Comparison of ENCODE assay signal across 14 cellular contexts in genomic region chr17:48595107-48595999, GRCh38. TPM values are rescaled to one million over a fixed set of nuclear protein-coding genes. Genes with fewer than 3 reads are reported as not detected.
A peak's percentile ranks its signal among the peaks of the same experiment; 100 is the strongest.
DNase-seq lines count a peak whose midpoint lies in the region; ATAC-seq, FAIRE-seq and TF ChIP-seq lines count a peak whose summit lies in the region.
"Had no signal": no experiment of that assay in that cellular context is flagged by ENCODE, and none has a peak within 500 bp of the region (broad histone marks: within the 10 kb centered on the region; RNA-seq: fewer than 3 reads in every experiment).

No MANE protein-coding gene starts in this region.

- ATAC-seq in GM23338 = no peak
- no peak for ATAC-seq in T-cell (replicated peaks in 1 of 4)
- no peak for ATAC-seq in GM21619 (IDR thresholded peaks at IDR 0.05; ENCODE audit: unreplicated experiment)
- no peak for ATAC-seq in HG02571 (IDR thresholded peaks at IDR 0.05; ENCODE audit: unreplicated experiment)
- ATAC-seq in HG02938 (IDR thresholded peaks at IDR 0.05; ENCODE audit: unreplicated experiment) = no peak
- ATAC-seq: stimulated activated memory B cell treated with anti-CD40 and anti-IgM and Interleukin-4, amounts not matched to agents 10 μg/mL and 1 μg/mL and 100 μg/mL, for 72 hours had no signal

- no peak overlapping the region for H2AFZ ChIP-seq in GM23338

- H3K9me3 ChIP-seq in kidney (ENCODE audit: control insufficient read depth in 1 of 2, low read length in 2 of 2) = no peaks in the 10 kb centered on the region
- H3K9me3 ChIP-seq: SJSA1 had no signal

- no peaks in the 10 kb centered on the region for H3K9me2 ChIP-seq in GM23338 (ENCODE audit: insufficient read depth)

- 0 out of 2 replicates have a peak overlapping the region, but pooled peaks have one; percentile 41 for H3K4me3 ChIP-seq in GM23338
- peak overlapping the region; percentile 40 to 69 for H3K4me3 ChIP-seq in kidney (ENCODE audit: low read length in 2 of 2)
- H3K4me3 ChIP-seq in skeletal muscle cell (ENCODE audit: low read depth, low read length) = peak overlapping the region; percentile 51
- H3K4me3 ChIP-seq: SJSA1 had no signal

- intact Hi-C loops in kidney (cut with DNase I) = loop anchor here (10.0 kb wide), 1 partner anchor 261 kb away; no protein-coding TSS in a partner anchor

- H3K27ac Mint-ChIP-seq in GM23338 (no peak overlapping the region), T-cell (peak overlapping the region in 1 of 2 donors; percentile 71)
- H3K27ac Mint-ChIP-seq: stimulated activated memory B cell treated with anti-CD40 and anti-IgM and Interleukin-4, amounts not matched to agents 10 μg/mL and 1 μg/mL and 100 μg/mL, for 72 hours had no signal

- H3K27me3 Mint-ChIP-seq in GM23338 (ENCODE audit: insufficient read depth, low read depth, poor library complexity) = peaks cover 100% of the 10 kb centered on the region
- peaks cover 89 to 91% of the 10 kb centered on the region in 2 donors for H3K27me3 Mint-ChIP-seq in T-cell

- H3K36me3 Mint-ChIP-seq in GM23338 (ENCODE audit: low read depth) (peaks cover 3% of the 10 kb centered on the region; the same call in 1 of the 3 replicates), T-cell (no peaks in the 10 kb centered on the region)
- H3K36me3 Mint-ChIP-seq: stimulated activated memory B cell treated with anti-CD40 and anti-IgM and Interleukin-4, amounts not matched to agents 10 μg/mL and 1 μg/mL and 100 μg/mL, for 72 hours had no signal

- H3K27ac ChIP-seq in GM23338 (ENCODE audit: low read depth) = no peak overlapping the region
- peak overlapping the region; percentile 90 to 91 for H3K27ac ChIP-seq in kidney (ENCODE audit: low read depth in 2 of 2, low read length in 2 of 2)
- H3K27ac ChIP-seq: SJSA1 had no signal

- POLR2A ChIA-PET in T-cell (lab: Charles Lee) = no interaction called here

- H3K36me3 ChIP-seq in GM23338 (ENCODE audit: insufficient read depth) (no peaks in the 10 kb centered on the region), kidney (ENCODE audit: control insufficient read depth in 1 of 2, insufficient read depth in 2 of 2, low read length in 2 of 2) (peaks cover 0 to 12% of the 10 kb centered on the region in 2 donors)

- no peak for TF ChIP-seq CTCF in GM23338 (conservative IDR thresholded peaks at IDR 0.05; ENCODE audit: low read depth in 2 of 2)
- TF ChIP-seq CTCF in kidney (IDR thresholded peaks at IDR 0.05; ENCODE audit: borderline replicate concordance, extremely low read depth, insufficient read depth) = no peak

- H3K4me1 Mint-ChIP-seq in GM23338 (peaks cover 35% of the 10 kb centered on the region), T-cell (peaks cover 43 to 53% (median 48%) of the 10 kb centered on the region in 3 donors)

- DNase-seq in GM23338 (ENCODE audit: low spot score) (no peak), T-cell (no peak), kidney (peak; percentile 57), skeletal muscle cell (ENCODE audit: low read depth) (no peak), NCI-H1694 (lab: John Stamatoyannopoulos, UW) (no peak)
- DNase-seq: COR-L47; NCI-H1105; NK-92 treated with Interleukin-12 subunit alpha and Interleukin-12 subunit beta, amount 100 ng/mL, for 24 hours had no signal

- H3K4me1 ChIP-seq in GM23338 (ENCODE audit: insufficient read depth) (peaks cover 49% of the 10 kb centered on the region), kidney (ENCODE audit: control insufficient read depth in 1 of 2, insufficient read depth in 1 of 2, low read depth in 1 of 2, low read length in 2 of 2) (peaks cover 12% of the 10 kb centered on the region in 2 donors)

- peaks cover 100% of the 10 kb centered on the region for H3K27me3 ChIP-seq in GM23338 (ENCODE audit: insufficient read depth)

- peak overlapping the region; percentile 73; the same call in 1 of the 2 replicates for H3K4me2 ChIP-seq in GM23338

- peaks cover 55% of the 10 kb centered on the region for H3F3A ChIP-seq in GM23338 (replicated peaks; ENCODE audit: low read depth)

- H3K9me3 Mint-ChIP-seq in GM23338 = no peaks in the 10 kb centered on the region; the same call in 2 of the 3 replicates
- no peaks in the 10 kb centered on the region for H3K9me3 Mint-ChIP-seq in T-cell
- H3K9me3 Mint-ChIP-seq: stimulated activated memory B cell treated with anti-CD40 and anti-IgM and Interleukin-4, amounts not matched to agents 10 μg/mL and 1 μg/mL and 100 μg/mL, for 72 hours had no signal

- H3K4me3 Mint-ChIP-seq in GM23338 (peak overlapping the region; percentile 36; the same call in 1 of the 3 replicates), T-cell (peak overlapping the region in 2 of 3 donors; percentile 17 to 38)

- H3K79me2 ChIP-seq in GM23338 (replicated peaks; ENCODE audit: insufficient read depth) = no peaks in the 10 kb centered on the region

- H4K20me1 ChIP-seq in GM23338 (replicated peaks; ENCODE audit: insufficient read depth) = peaks cover 48% of the 10 kb centered on the region

- CTCF ChIA-PET in T-cell (lab: Charles Lee) = interaction anchor here (0.6 to 3.1 kb wide), 6 partner anchors 34 to 287 kb away, joined by 3 to 63 read pairs (median 4); no protein-coding TSS in a partner anchor

- H3K9ac ChIP-seq in kidney (ENCODE audit: low read length in 2 of 2) = peak overlapping the region; percentile 55 to 72

- no peak for FAIRE-seq in kidney (lab: Jason Lieb, UNC)

TF ChIP-seq in GM23338, 12 proteins besides CTCF, POLR2A, EP300 and RAD21:
- TF ChIP-seq EZH2phosphoT487 (IDR thresholded peaks at IDR 0.05; ENCODE audit: unreplicated experiment) (peak; percentile 13), EZH2 (IDR thresholded peaks at IDR 0.05; ENCODE audit: low read depth, unreplicated experiment) (peak; percentile 74), JUNB (IDR thresholded peaks at IDR 0.05; ENCODE audit: unreplicated experiment) (no peak)
TF ChIP-seq in GM23338: peak in this region for 2.

RNA-seq across cellular contexts. Expression of gene HOXB5, which starts 1.8 kb away (rescaled TPM):
- total RNA-seq in GM23338 (2014; rRNA removed; shearing (Covaris generic)) = not detected in 2 replicates
- polyA plus RNA-seq in GM23338 (2016; fragmentation: Nextera tagmentation; extraction: Ambion mirVana) (not detected in 2 replicates), kidney (ENCODE audit: insufficient read depth, low read depth, low replicate concordance) (12.3 TPM)
- total RNA-seq in T-cell (not detected), kidney (27.0 TPM)
- total RNA-seq: mononuclear cell had no signal

RNA-seq across cellular contexts. Expression of gene HOXB3, which starts 5.3 kb away (rescaled TPM):
- total RNA-seq in GM23338 (2014; rRNA removed; shearing (Covaris generic)) = 0.17 TPM in 1 of 2 replicates, not detected in the other
- polyA plus RNA-seq in GM23338 (2016; fragmentation: Nextera tagmentation; extraction: Ambion mirVana) (not detected in 2 replicates), kidney (ENCODE audit: insufficient read depth, low read depth, low replicate concordance) (12.1 TPM)
- total RNA-seq in T-cell (1 to 10 TPM; 3.5 to 7.7 (median 4.2) TPM), kidney (99.0 TPM)

RNA-seq across cellular contexts. Expression of gene HOXB6, which starts 9.4 kb away (rescaled TPM):
- total RNA-seq in GM23338 (2014; rRNA removed; shearing (Covaris generic)) = not detected in 2 replicates
- polyA plus RNA-seq in GM23338 (2016; fragmentation: Nextera tagmentation; extraction: Ambion mirVana) (not detected in 2 replicates), kidney (ENCODE audit: insufficient read depth, low read depth, low replicate concordance) (44.0 TPM)
- total RNA-seq in T-cell (under 1 TPM in 2 of 5 donors, not detected in 3; 0.16 to 0.33 TPM), kidney (90.2 TPM)
- total RNA-seq: mononuclear cell had no signal

RNA-seq across cellular contexts. Expression of gene HOXB7, which starts 15.5 kb away (rescaled TPM):
- total RNA-seq in GM23338 (2014; rRNA removed; shearing (Covaris generic)) = not detected in 2 replicates
- not detected in 2 replicates for polyA plus RNA-seq in GM23338 (2016; fragmentation: Nextera tagmentation; extraction: Ambion mirVana)
- under 1 TPM in 3 of 5 donors, not detected in 2; 0.47 to 0.66 (median 0.60) TPM for total RNA-seq in T-cell
- total RNA-seq in kidney = 45.4 TPM
- polyA plus RNA-seq in kidney (ENCODE audit: insufficient read depth, low read depth, low replicate concordance) = 49.6 TPM

RNA-seq across cellular contexts. Expression of gene HOXB4, which starts 17.2 kb away (rescaled TPM):
- not detected in 2 replicates for total RNA-seq in GM23338 (2014; rRNA removed; shearing (Covaris generic))
- polyA plus RNA-seq in GM23338 (2016; fragmentation: Nextera tagmentation; extraction: Ambion mirVana) (not detected in 2 replicates), kidney (ENCODE audit: insufficient read depth, low read depth, low replicate concordance) (4.4 TPM)
- total RNA-seq in T-cell (1 to 10 TPM; 1.4 to 3.7 (median 1.5) TPM), kidney (22.6 TPM)

Comparison
In these comparisons a context has a peak if more than half of its experiments do, and no peak if none do; other contexts are left out.
1. RNA of gene HOXB5, which starts 1.8 kb away (total RNA-seq): 27.0 TPM in kidney (single experiment); not detected in GM23338 and not detected in T-cell; every median in the first group is over 10 times any median in the second.
2. RNA of gene HOXB3, which starts 5.3 kb away (total RNA-seq): 99.0 TPM in kidney (single experiment); 3.5 to 7.7 TPM in T-cell and 0.17 TPM in GM23338; every median in the first group is over 10 times any median in the second.
3. RNA of gene HOXB6, which starts 9.4 kb away (total RNA-seq): 90.2 TPM in kidney (single experiment); 0.16 to 0.33 TPM in T-cell and not detected in GM23338; every median in the first group is over 10 times any median in the second.
4. Peak in every context shown above with its lines, with median percentiles within 50 percentile points of each other: H3K4me3 ChIP-seq.